In the genomic region with DNA sequence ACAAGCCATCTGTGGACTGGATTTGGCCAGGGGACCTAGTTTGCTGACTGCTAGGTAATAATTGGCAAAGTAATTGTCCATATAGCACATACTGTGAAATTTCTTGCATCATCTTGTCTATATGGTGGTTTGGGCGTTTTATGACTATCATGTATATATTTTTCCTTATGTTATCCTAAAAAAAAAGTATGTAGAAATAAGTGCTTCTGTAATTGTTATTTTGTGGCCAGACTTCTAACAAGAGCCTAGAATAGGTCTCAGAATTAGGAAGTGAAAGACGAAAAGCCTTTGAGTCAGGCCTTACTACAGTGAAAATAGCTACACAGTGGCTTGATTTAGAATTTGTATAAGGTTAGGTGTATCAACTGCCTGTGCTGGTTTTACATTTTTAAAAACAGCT, we compare ENCODE assay signal across 9 cellular contexts. TPM values are rescaled to one million over a fixed set of nuclear protein-coding genes. Genes with fewer than 3 reads are reported as not detected.
DNase-seq lines count a peak whose midpoint lies in the region; ATAC-seq, FAIRE-seq and TF ChIP-seq lines count a peak whose summit lies in the region.
"Had no signal": no experiment of that assay in that cellular context is flagged by ENCODE, and none has a peak within 500 bp of the region (broad histone marks: within the 10 kb centered on the region; RNA-seq: fewer than 3 reads in every experiment).

No MANE protein-coding gene starts in this region.

- H3K27ac ChIP-seq in HL-60 (replicated peaks), result no peak overlapping the region
- no peak overlapping the region for H3K27ac ChIP-seq in suprapubic skin

- ATAC-seq in GM21619 (IDR thresholded peaks at IDR 0.05; ENCODE audit: unreplicated experiment), result peak; percentile 41

- TF ChIP-seq POLR2A in suprapubic skin (IDR thresholded peaks at IDR 0.05), result no peak

- no peaks in the 10 kb centered on the region for H3K9me3 ChIP-seq in suprapubic skin

- no peak for TF ChIP-seq CTCF in HL-60 (IDR thresholded peaks at IDR 0.05; ENCODE audit: insufficient read depth, low read length)
- no peak for TF ChIP-seq CTCF in suprapubic skin (IDR thresholded peaks at IDR 0.05)

- H3K27me3 ChIP-seq in HL-60 (ENCODE audit: insufficient read depth, poor library complexity, severe bottlenecking), result no peaks in the 10 kb centered on the region
- no peaks in the 10 kb centered on the region for H3K27me3 ChIP-seq in suprapubic skin

- no peaks in the 10 kb centered on the region for H3K36me3 ChIP-seq in suprapubic skin

- peak; percentile 94 for FAIRE-seq in GM18507 (lab: Jason Lieb, UNC)

- H3K4me3 ChIP-seq in HL-60 (replicated peaks; ENCODE audit: insufficient read depth, low read length), result no peak overlapping the region
- H3K4me3 ChIP-seq in suprapubic skin, result no peak overlapping the region

- TF ChIP-seq EP300 in suprapubic skin (IDR thresholded peaks at IDR 0.05), result no peak

- DNase-seq in GM18507 (ENCODE audit: extremely low spot score, insufficient read length, low read depth), result no peak
- peak; percentile 13 to 43 for DNase-seq in HL-60 (ENCODE audit: low read depth in 1 of 2, low spot score in 1 of 2)
- peak; percentile 40 for DNase-seq in germinal center (ENCODE audit: low spot score)
- no peak for DNase-seq in AG08395 (ENCODE audit: low spot score)
- no peak for DNase-seq in suprapubic skin (ENCODE audit: low spot score in 2 of 2)
- DNase-seq in HuH-7 (ENCODE audit: low spot score), result no peak
- DNase-seq in globus pallidus (ENCODE audit: low spot score), result no peak
- DNase-seq: GOT3 had no signal

- peaks cover 19% of the 10 kb centered on the region for H3K4me1 ChIP-seq in suprapubic skin

- WGBS in suprapubic skin, result 78% methylated on average over 2 of the region's 2 CpGs

RNA-seq across cellular contexts. Expression of gene FNDC3A, which starts 4.2 kb away (rescaled TPM):
- total RNA-seq in suprapubic skin, result 10 to 100 TPM; 19.9 to 30.7 (median 24.9) TPM

Comparison
In these comparisons a context has a peak if more than half of its experiments do, and no peak if none do; other contexts are left out.
1. DNase-seq: peak in HL-60 (2 of 2) and germinal center (single experiment); none in GM18507 (single experiment), AG08395 (single experiment), suprapubic skin (0 of 2), HuH-7 (single experiment) and globus pallidus (single experiment).